11 cellular contexts compared by ENCODE assay signal in genomic region chr16:74698220-74698619, GRCh38. TPM values are rescaled to one million over a fixed set of nuclear protein-coding genes. Genes with fewer than 3 reads are reported as not detected.
A peak's percentile ranks its signal among the peaks of the same experiment; 100 is the strongest.
DNase-seq lines count a peak whose midpoint lies in the region; ATAC-seq and FAIRE-seq lines count a peak whose summit lies in the region.
"Had no signal": no experiment of that assay in that cellular context is flagged by ENCODE, and none has a peak within 500 bp of the region (broad histone marks: within the 10 kb centered on the region; RNA-seq: fewer than 3 reads in every experiment).

No MANE protein-coding gene starts in this region.

- H3K27me3 ChIP-seq in CD8-positive, alpha-beta memory T cell (ENCODE audit: insufficient read depth, low read length, poor library complexity, severe bottlenecking): no peaks in the 10 kb centered on the region
- H3K27me3 ChIP-seq in mesenchymal stem cell (ENCODE audit: control insufficient read depth in 1 of 2, insufficient read depth in 1 of 2, low read length in 2 of 2): no peaks in the 10 kb centered on the region
- H3K27me3 ChIP-seq: testis had no signal

- H2BK15ac ChIP-seq in mesenchymal stem cell (ENCODE audit: low read depth, poor library complexity, severe bottlenecking): no peak overlapping the region

- H3K4me3 Mint-ChIP-seq in CD8-positive, alpha-beta memory T cell: peak overlapping the region; percentile 93 to 100 (median 100)
- H3K4me3 Mint-ChIP-seq in activated T-helper 1 cell treated with anti-CD3 and anti-CD28 coated beads, Interleukin-12 subunit alpha, Interleukin-12 subunit beta, Interleukin-2, Interleukin-4 antibody, amounts not matched to agents 30 ng/mL and 10 ng/mL and 1 ng/mL, durations not matched to agents 14 hours and 24 hours and 36 hours: peak overlapping the region; percentile 100

- H3K9me3 Mint-ChIP-seq in CD8-positive, alpha-beta memory T cell: no peaks in the 10 kb centered on the region
- H3K9me3 Mint-ChIP-seq in activated T-helper 1 cell treated with anti-CD3 and anti-CD28 coated beads, Interleukin-12 subunit alpha, Interleukin-12 subunit beta, Interleukin-2, Interleukin-4 antibody, amounts not matched to agents 30 ng/mL and 10 ng/mL and 1 ng/mL, durations not matched to agents 14 hours and 24 hours and 36 hours: no peaks in the 10 kb centered on the region

- no peak overlapping the region for H3K4me2 ChIP-seq in mesenchymal stem cell (ENCODE audit: low read length, poor library complexity, severe bottlenecking)

- H2AFZ ChIP-seq in mesenchymal stem cell (ENCODE audit: low read depth, low read length): no peak overlapping the region

- H3K4me1 ChIP-seq in CD8-positive, alpha-beta memory T cell (ENCODE audit: insufficient read depth, low read length): peaks cover 33% of the 10 kb centered on the region
- H3K4me1 ChIP-seq in mesenchymal stem cell (ENCODE audit: control insufficient read depth, insufficient read depth, low read depth, low read length): peaks cover 3% of the 10 kb centered on the region

- H4K8ac ChIP-seq in mesenchymal stem cell (ENCODE audit: low read length): no peak overlapping the region

- H2BK5ac ChIP-seq in mesenchymal stem cell (ENCODE audit: low read depth, low read length, poor library complexity, severe bottlenecking): no peak overlapping the region

- no peaks in the 10 kb centered on the region for H3K9me3 ChIP-seq in CD8-positive, alpha-beta memory T cell (ENCODE audit: low read length)
- no peaks in the 10 kb centered on the region for H3K9me3 ChIP-seq in mesenchymal stem cell (ENCODE audit: control insufficient read depth, low read length)
- H3K9me3 ChIP-seq: testis had no signal

- ATAC-seq in HG02763 (IDR thresholded peaks at IDR 0.05; ENCODE audit: unreplicated experiment) (peak; percentile 27), HG03039 (IDR thresholded peaks at IDR 0.05; ENCODE audit: unreplicated experiment) (no peak), GM21526 (IDR thresholded peaks at IDR 0.05; ENCODE audit: low FRiP score, unreplicated experiment) (no peak)

- H3K23ac ChIP-seq in mesenchymal stem cell (ENCODE audit: low read length in 2 of 2): no peak overlapping the region

- no peak overlapping the region for H2BK120ac ChIP-seq in mesenchymal stem cell (ENCODE audit: low read depth, low read length)

- H3K9ac ChIP-seq in mesenchymal stem cell (ENCODE audit: low read length): no peak overlapping the region

- 84% methylated on average over 4 of the region's 4 CpGs for WGBS in mesenchymal stem cell

- intact Hi-C loops in activated T-helper 1 cell treated with anti-CD3 and anti-CD28 coated beads, Interleukin-12 subunit alpha, Interleukin-12 subunit beta, Interleukin-2, Interleukin-4 antibody, amounts not matched to agents 30 ng/mL and 10 ng/mL and 1 ng/mL, durations not matched to agents 14 hours and 24 hours and 36 hours (cut with micrococcal nuclease): loop anchor here (5.0 kb wide), 1 partner anchor 331 kb away; no protein-coding TSS in a partner anchor

- no peak overlapping the region for H2BK12ac ChIP-seq in mesenchymal stem cell (ENCODE audit: low read length in 2 of 2)

- H3K18ac ChIP-seq in mesenchymal stem cell (ENCODE audit: low read depth in 1 of 2, low read length in 2 of 2): no peak overlapping the region

- H3K27ac Mint-ChIP-seq in CD8-positive, alpha-beta memory T cell: peak overlapping the region; percentile 74 to 99 (median 92)
- H3K27ac Mint-ChIP-seq in activated T-helper 1 cell treated with anti-CD3 and anti-CD28 coated beads, Interleukin-12 subunit alpha, Interleukin-12 subunit beta, Interleukin-2, Interleukin-4 antibody, amounts not matched to agents 30 ng/mL and 10 ng/mL and 1 ng/mL, durations not matched to agents 14 hours and 24 hours and 36 hours: peak overlapping the region; percentile 65

- no peak overlapping the region for H3K4ac ChIP-seq in mesenchymal stem cell (ENCODE audit: low read depth in 1 of 2, low read length in 2 of 2)

- peaks cover 0 to 29% (median 10%) of the 10 kb centered on the region in 3 donors for H3K36me3 Mint-ChIP-seq in CD8-positive, alpha-beta memory T cell
- H3K36me3 Mint-ChIP-seq in activated T-helper 1 cell treated with anti-CD3 and anti-CD28 coated beads, Interleukin-12 subunit alpha, Interleukin-12 subunit beta, Interleukin-2, Interleukin-4 antibody, amounts not matched to agents 30 ng/mL and 10 ng/mL and 1 ng/mL, durations not matched to agents 14 hours and 24 hours and 36 hours (ENCODE audit: low read depth): peaks cover 34% of the 10 kb centered on the region

- H3K79me1 ChIP-seq in mesenchymal stem cell (replicated peaks; ENCODE audit: low read length, poor library complexity, severe bottlenecking): no peaks in the 10 kb centered on the region

- peak overlapping the region; percentile 49 for H3K4me3 ChIP-seq in CD8-positive, alpha-beta memory T cell (ENCODE audit: low read length)
- peak overlapping the region in 1 of 2 experiments; percentile 22 for H3K4me3 ChIP-seq in mesenchymal stem cell (ENCODE audit: insufficient read depth in 1 of 2, low read depth in 1 of 2, low read length in 2 of 2)
- H3K4me3 ChIP-seq: testis had no signal

- H3K27ac ChIP-seq in CD8-positive, alpha-beta memory T cell (ENCODE audit: low read depth, low read length): no peak overlapping the region
- H3K27ac ChIP-seq in mesenchymal stem cell (ENCODE audit: low read length, poor library complexity, severe bottlenecking): no peak overlapping the region
- H3K27ac ChIP-seq: testis had no signal

- CTCF ChIA-PET in CD8-positive, alpha-beta memory T cell (lab: Charles Lee): interaction anchor here (1.2 kb wide), 1 partner anchor 501 kb away, joined by 3 read pairs; no protein-coding TSS in a partner anchor

- no peak for FAIRE-seq in RCC 7860 (lab: Jason Lieb, UNC)

- no peak for DNase-seq in CD8-positive, alpha-beta memory T cell
- DNase-seq in activated T-helper 1 cell treated with anti-CD3 and anti-CD28 coated beads, Interleukin-12 subunit alpha, Interleukin-12 subunit beta, Interleukin-2, Interleukin-4 antibody, amounts not matched to agents 30 ng/mL and 10 ng/mL and 1 ng/mL, durations not matched to agents 14 hours and 24 hours and 36 hours (ENCODE audit: low spot score): no peak
- peak; percentile 38 for DNase-seq in mesenchymal stem cell
- DNase-seq in stimulated activated CD4-positive, alpha-beta T cell treated with anti-CD3 and anti-CD28 coated beads, Interleukin-15, amount 100 ng/mL, for 24 hours: no peak
- DNase-seq in RCC 7860 (ENCODE audit: low spot score): no peak
- DNase-seq: Kasumi-1, SW 1271, testis had no signal

- no peak overlapping the region for H4K91ac ChIP-seq in mesenchymal stem cell (ENCODE audit: low read length)

- POLR2A ChIA-PET in CD8-positive, alpha-beta memory T cell (lab: Charles Lee): interaction anchor here (0.6 to 3.4 kb wide), 2 partner anchors 31 to 401 kb away, joined by 5 to 21 read pairs; partner anchors contain the start of gene RFWD3

- no peak overlapping the region for H2AK5ac ChIP-seq in mesenchymal stem cell (ENCODE audit: low read length, severe bottlenecking)

- no peak overlapping the region for H3K14ac ChIP-seq in mesenchymal stem cell (ENCODE audit: low read length in 2 of 2)

- no peaks in the 10 kb centered on the region for H3K27me3 Mint-ChIP-seq in CD8-positive, alpha-beta memory T cell
- H3K27me3 Mint-ChIP-seq in activated T-helper 1 cell treated with anti-CD3 and anti-CD28 coated beads, Interleukin-12 subunit alpha, Interleukin-12 subunit beta, Interleukin-2, Interleukin-4 antibody, amounts not matched to agents 30 ng/mL and 10 ng/mL and 1 ng/mL, durations not matched to agents 14 hours and 24 hours and 36 hours (ENCODE audit: insufficient read depth): no peaks in the 10 kb centered on the region

- peaks cover 6% of the 10 kb centered on the region for H3K36me3 ChIP-seq in CD8-positive, alpha-beta memory T cell (ENCODE audit: insufficient read depth, low read length)
- H3K36me3 ChIP-seq in mesenchymal stem cell (ENCODE audit: control insufficient read depth in 1 of 2, insufficient read depth in 2 of 2, low read depth in 1 of 2, low read length in 2 of 2): peaks cover 0 to 16% of the 10 kb centered on the region in 2 experiments

- peaks cover 57 to 74% (median 70%) of the 10 kb centered on the region in 3 donors for H3K4me1 Mint-ChIP-seq in CD8-positive, alpha-beta memory T cell
- peaks cover 65% of the 10 kb centered on the region for H3K4me1 Mint-ChIP-seq in activated T-helper 1 cell treated with anti-CD3 and anti-CD28 coated beads, Interleukin-12 subunit alpha, Interleukin-12 subunit beta, Interleukin-2, Interleukin-4 antibody, amounts not matched to agents 30 ng/mL and 10 ng/mL and 1 ng/mL, durations not matched to agents 14 hours and 24 hours and 36 hours (ENCODE audit: low read depth)

RNA-seq across cellular contexts. Expression of gene MLKL, which starts 2.4 kb away (rescaled TPM):
- total RNA-seq in CD8-positive, alpha-beta memory T cell: 10 to 100 TPM; 13.9 to 17.5 TPM
- 16.1 TPM for polyA plus RNA-seq in CD8-positive, alpha-beta memory T cell
- total RNA-seq in activated T-helper 1 cell treated with anti-CD3 and anti-CD28 coated beads, Interleukin-12 subunit alpha, Interleukin-12 subunit beta, Interleukin-2, Interleukin-4 antibody, amounts not matched to agents 30 ng/mL and 10 ng/mL and 1 ng/mL, durations not matched to agents 14 hours and 24 hours and 36 hours: 23.9 and 24.0 TPM in 2 replicates
- 7.4 TPM for polyA plus RNA-seq in mesenchymal stem cell (2013, experiment 1 of 2)
- polyA plus RNA-seq in mesenchymal stem cell (2013, experiment 2 of 2): 7.1 TPM

RNA-seq across cellular contexts. Expression of gene RFWD3, which starts 31.5 kb away (rescaled TPM):
- total RNA-seq in CD8-positive, alpha-beta memory T cell: 100 to 1,000 TPM in 1 of 2 experiments, 10 to 100 TPM in 1; 99.5 to 113 TPM
- 20.1 TPM for polyA plus RNA-seq in CD8-positive, alpha-beta memory T cell
- 112 and 116 TPM in 2 replicates for total RNA-seq in activated T-helper 1 cell treated with anti-CD3 and anti-CD28 coated beads, Interleukin-12 subunit alpha, Interleukin-12 subunit beta, Interleukin-2, Interleukin-4 antibody, amounts not matched to agents 30 ng/mL and 10 ng/mL and 1 ng/mL, durations not matched to agents 14 hours and 24 hours and 36 hours
- 10.5 TPM for polyA plus RNA-seq in mesenchymal stem cell (2013, experiment 1 of 2)
- 9.6 TPM for polyA plus RNA-seq in mesenchymal stem cell (2013, experiment 2 of 2)
